In the genomic region with DNA sequence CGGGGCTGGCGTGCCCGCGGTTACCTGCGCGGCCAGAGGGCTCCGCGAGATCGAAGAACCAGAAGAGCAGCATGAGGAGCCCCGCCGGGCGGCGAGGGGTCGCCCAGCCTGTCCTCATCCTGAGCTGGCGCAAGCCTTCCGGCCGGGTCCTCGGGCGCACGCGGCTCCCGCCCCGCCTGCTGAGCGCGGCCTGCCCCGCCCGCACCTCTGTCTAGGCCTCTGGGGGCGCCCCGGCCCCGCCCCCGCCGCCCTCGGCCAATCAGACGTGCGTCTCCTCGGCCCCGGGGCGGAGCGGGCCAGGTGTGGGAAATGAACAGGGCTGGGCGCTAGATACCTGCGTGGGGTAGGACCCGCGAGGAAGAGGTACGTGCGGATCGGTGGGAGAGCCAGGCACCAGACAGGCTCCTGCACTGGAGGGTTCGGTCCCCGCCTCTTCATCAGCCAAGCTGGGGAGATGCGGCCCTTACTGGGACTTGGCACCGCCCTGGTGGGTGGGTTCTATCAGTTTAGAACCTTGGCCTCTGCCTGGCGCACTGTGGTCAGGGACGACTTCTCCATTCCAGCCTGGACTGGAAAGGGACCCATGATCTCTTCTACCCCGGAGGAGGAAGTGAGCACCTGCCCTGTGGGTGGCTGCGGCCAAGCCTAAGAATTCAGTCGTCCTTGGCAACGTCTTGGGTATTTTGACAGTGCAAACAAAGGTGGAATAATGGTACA, we compare ENCODE assay signal across 8 cellular contexts. TPM values are rescaled to one million over a fixed set of nuclear protein-coding genes. Genes with fewer than 3 reads are reported as not detected.
A peak's percentile ranks its signal among the peaks of the same experiment; 100 is the strongest.
DNase-seq lines count a peak whose midpoint lies in the region; ATAC-seq and TF ChIP-seq lines count a peak whose summit lies in the region.

A gene (minus strand): TSS at position 192 of the 717 bp plus-strand sequence.

- H3K4me1 Mint-ChIP-seq in Calu3 (ENCODE audit: low read depth, unreplicated experiment), result peaks cover 46% of the 10 kb centered on the region

- no peaks in the 10 kb centered on the region for H3K27me3 Mint-ChIP-seq in Calu3 (ENCODE audit: unreplicated experiment)

- H3K56ac ChIP-seq in mesendoderm (ENCODE audit: low read length), result peak within 1 kb of the TSS; percentile 82

- H3K9me3 ChIP-seq in HUES64 (ENCODE audit: insufficient read depth, low read depth, low read length) (no peaks in the 10 kb centered on the region), duodenal mucosa (ENCODE audit: control insufficient read depth in 1 of 2, low read length in 2 of 2) (no peaks in the 10 kb centered on the region)

- H3K9me3 Mint-ChIP-seq in Calu3 (ENCODE audit: low read depth, unreplicated experiment), result no peaks in the 10 kb centered on the region

- ATAC-seq in GM21360 (IDR thresholded peaks at IDR 0.05; ENCODE audit: unreplicated experiment), result peak; percentile 82

- H4K5ac ChIP-seq in mesendoderm (ENCODE audit: low read length), result no peak within 1 kb of the TSS

- peaks cover 52% of the 10 kb centered on the region for H3K27me3 ChIP-seq in HUES64 (ENCODE audit: insufficient read depth, low read length)
- H3K27me3 ChIP-seq in duodenal mucosa (ENCODE audit: control insufficient read depth in 1 of 2, insufficient read depth in 2 of 2, low read length in 2 of 2), result no peaks in the 10 kb centered on the region
- H3K27me3 ChIP-seq in mesendoderm (ENCODE audit: insufficient read depth, low read length, poor library complexity), result no peaks in the 10 kb centered on the region

- no peak within 1 kb of the TSS for H2BK5ac ChIP-seq in mesendoderm (ENCODE audit: low read length)

- H3K4me3 ChIP-seq in HUES64 (ENCODE audit: low read length) (peak within 1 kb of the TSS; percentile 59), duodenal mucosa (ENCODE audit: low read depth in 1 of 2, low read length in 2 of 2) (peak within 1 kb of the TSS; percentile 88), mesendoderm (ENCODE audit: low read length) (peak within 1 kb of the TSS; percentile 51)

- no peak within 1 kb of the TSS for H2AK5ac ChIP-seq in mesendoderm (ENCODE audit: low read length)

- peak within 1 kb of the TSS; percentile 7 for H3K18ac ChIP-seq in mesendoderm (ENCODE audit: low read length)

- DNase-seq in Calu3 (peak; percentile 92), mesendoderm (peak; percentile 81), GF-D8 (lab: John Stamatoyannopoulos, UW) (no peak)
- DNase-seq in activated CD4-positive, alpha-beta T cell treated with anti-CD3 and anti-CD28 coated beads for 4 hours, result peak; percentile 80 to 85
- DNase-seq in stimulated activated CD8-positive, alpha-beta memory T cell treated with anti-CD3 and anti-CD28 coated beads, Interleukin-15, amount 100 ng/mL, for 48 hours (ENCODE audit: low read depth in 2 of 2), result peak; percentile 73 to 76

- H3K4me2 ChIP-seq in mesendoderm (ENCODE audit: low read length), result peak within 1 kb of the TSS; percentile 81

- H3K36me3 Mint-ChIP-seq in Calu3 (ENCODE audit: insufficient read depth, unreplicated experiment), result peaks cover 37% of the 10 kb centered on the region

- H2BK120ac ChIP-seq in mesendoderm (ENCODE audit: low read depth, low read length), result no peak within 1 kb of the TSS

- peak within 1 kb of the TSS; percentile 94 for H3K4me3 Mint-ChIP-seq in Calu3 (ENCODE audit: low read depth, unreplicated experiment)

- H3K36me3 ChIP-seq in HUES64 (ENCODE audit: insufficient read depth, low read length) (no peaks in the 10 kb centered on the region), duodenal mucosa (ENCODE audit: control insufficient read depth in 1 of 2, insufficient read depth in 2 of 2, low read length in 2 of 2) (no peaks in the 10 kb centered on the region), mesendoderm (ENCODE audit: control insufficient read depth, insufficient read depth, low read length) (no peaks in the 10 kb centered on the region)

- H3K4ac ChIP-seq in mesendoderm (ENCODE audit: low read depth, low read length), result no peak within 1 kb of the TSS

- peak within 1 kb of the TSS; percentile 70 for H3K27ac Mint-ChIP-seq in Calu3 (ENCODE audit: unreplicated experiment)

- no peak within 1 kb of the TSS for H2BK15ac ChIP-seq in mesendoderm (replicated peaks; ENCODE audit: low read depth)

- BruUV-seq in Calu3 (replicated peaks; lab: Mats Ljungman, UMichigan), result TSS peak; percentile 85

- H3K23ac ChIP-seq in mesendoderm (ENCODE audit: low read length), result peak within 1 kb of the TSS; percentile 66

- no peak within 1 kb of the TSS for H3K27ac ChIP-seq in HUES64 (ENCODE audit: low read depth, low read length)
- H3K27ac ChIP-seq in duodenal mucosa (ENCODE audit: low read depth, low read length), result peak within 1 kb of the TSS; percentile 33
- no peak within 1 kb of the TSS for H3K27ac ChIP-seq in mesendoderm (ENCODE audit: low read depth, low read length)

- no peak for TF ChIP-seq CTCF in Calu3 (IDR thresholded peaks at IDR 0.05; ENCODE audit: unreplicated experiment)

- intact Hi-C loops in Calu3 (cut with micrococcal nuclease; ENCODE audit: unreplicated experiment), result no loop called here

- no peak within 1 kb of the TSS for H4K8ac ChIP-seq in mesendoderm (ENCODE audit: low read depth, low read length)

- CTCF ChIA-PET in Calu3 (lab: Charles Lee), result interaction anchor here (1.2 kb wide), 1 partner anchor 10 kb away, joined by 4 read pairs; no protein-coding TSS in a partner anchor

- H3K79me1 ChIP-seq in mesendoderm (ENCODE audit: low read length), result no peaks in the 10 kb centered on the region

- H3K79me2 ChIP-seq in mesendoderm (ENCODE audit: control insufficient read depth, insufficient read depth, low read length), result no peaks in the 10 kb centered on the region

- WGBS in HUES64, result 94% methylated on average over 56 of the region's 56 CpGs
- WGBS in mesendoderm (ENCODE audit: extremely low coverage, insufficient coverage, low lambda C conversion rate), result no CpG with 5 or more reads among the region's 56 CpGs

- H3K4me1 ChIP-seq in HUES64 (ENCODE audit: insufficient read depth, low read length), result no peaks in the 10 kb centered on the region
- H3K4me1 ChIP-seq in duodenal mucosa (ENCODE audit: control insufficient read depth in 1 of 2, insufficient read depth in 2 of 2, low read length in 2 of 2), result peaks cover 23 to 36% of the 10 kb centered on the region in 2 donors
- no peaks in the 10 kb centered on the region for H3K4me1 ChIP-seq in mesendoderm (ENCODE audit: control insufficient read depth, low read depth, low read length)

- H3K9ac ChIP-seq in HUES64 (ENCODE audit: low read depth, low read length) (peak within 1 kb of the TSS; percentile 71), duodenal mucosa (ENCODE audit: low read depth in 1 of 2, low read length in 2 of 2) (peak within 1 kb of the TSS; percentile 60 to 79), mesendoderm (ENCODE audit: low read length) (peak within 1 kb of the TSS; percentile 68)

RNA-seq across cellular contexts. Expression of the gene that starts here (rescaled TPM):
- 54.7 and 65.6 TPM in 2 replicates for total RNA-seq in Calu3 (2022)
- 0.25 TPM for polyA plus RNA-seq in HUES64 (2013, experiment 1 of 2)
- polyA plus RNA-seq in HUES64 (2013, experiment 2 of 2), result 0.25 TPM
- 3.5 TPM for polyA plus RNA-seq in mesendoderm (2013, experiment 1 of 2)
- polyA plus RNA-seq in mesendoderm (2013, experiment 2 of 2), result 3.0 TPM
